ENCODE assay signal across 8 cellular contexts in the genomic region with DNA sequence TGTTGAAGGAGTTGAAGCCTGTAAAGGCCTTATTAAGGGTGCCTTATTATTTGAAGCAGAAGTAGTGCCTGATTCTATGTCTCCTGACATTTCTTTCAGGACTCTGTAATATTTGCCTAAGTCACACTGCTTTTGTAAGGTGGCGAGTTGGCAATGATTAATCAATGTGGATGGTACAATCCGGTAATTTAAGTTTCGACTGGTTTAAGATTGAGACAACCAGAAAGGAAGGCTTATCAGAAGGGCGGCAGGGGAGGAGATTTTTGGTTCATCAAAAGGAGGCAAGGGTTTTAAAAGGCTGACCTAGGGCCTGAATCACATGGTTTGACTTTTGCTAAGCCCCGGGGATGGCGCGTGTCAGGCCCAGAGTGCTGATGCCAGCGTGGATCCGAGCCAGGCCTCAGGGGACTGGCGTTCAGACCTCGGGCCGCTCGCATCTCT. TPM values are rescaled to one million over a fixed set of nuclear protein-coding genes. Genes with fewer than 3 reads are reported as not detected.
A peak's percentile ranks its signal among the peaks of the same experiment; 100 is the strongest.
DNase-seq lines count a peak whose midpoint lies in the region; TF ChIP-seq lines count a peak whose summit lies in the region.

No MANE protein-coding gene starts in this region.

- intact Hi-C loops in esophagus squamous epithelium (cut with DNase I) (no loop called here), prostate gland (cut with DNase I) (loop anchor here (5.0 to 10.0 kb wide), 2 partner anchors 50 to 157 kb away; a partner anchor contains a TSS)

- H3K4me1 ChIP-seq in DOHH2 (ENCODE audit: control insufficient read depth, low read length) (peaks cover 48% of the 10 kb centered on the region), Peyer's patch (peaks cover 0 to 28% (median 10%) of the 10 kb centered on the region in 4 donors), esophagus squamous epithelium (peaks cover 17 to 65% (median 26%) of the 10 kb centered on the region in 3 donors), prostate gland (replicated peaks) (no peaks in the 10 kb centered on the region)

- H3K4me2 ChIP-seq in DOHH2 (ENCODE audit: low read length): peak overlapping the region; percentile 91

- H3K36me3 ChIP-seq in DOHH2 (ENCODE audit: control insufficient read depth, low read length): peaks cover 6% of the 10 kb centered on the region; the same call in 1 of the 2 replicates
- no peaks in the 10 kb centered on the region for H3K36me3 ChIP-seq in Peyer's patch
- no peaks in the 10 kb centered on the region for H3K36me3 ChIP-seq in esophagus squamous epithelium
- no peaks in the 10 kb centered on the region for H3K36me3 ChIP-seq in prostate gland

- H3K9me2 ChIP-seq in DOHH2 (replicated peaks; ENCODE audit: control insufficient read depth, low read length): no peaks in the 10 kb centered on the region

- H3K27me3 ChIP-seq in DOHH2 (ENCODE audit: control insufficient read depth, low read length) (no peaks in the 10 kb centered on the region), Peyer's patch (no peaks in the 10 kb centered on the region), esophagus squamous epithelium (no peaks in the 10 kb centered on the region), prostate gland (replicated peaks; ENCODE audit: insufficient read depth) (no peaks in the 10 kb centered on the region)

- H3F3A ChIP-seq in DOHH2 (ENCODE audit: control insufficient read depth, insufficient read depth): no peaks in the 10 kb centered on the region; the same call in 1 of the 2 replicates

- 15 to 43% methylated on average over 3 to 12 of the region's 13 CpGs for WGBS in esophagus squamous epithelium, 2 donors
- 17% methylated on average over 13 of the region's 13 CpGs for WGBS in prostate gland

- H4K20me1 ChIP-seq in DOHH2 (ENCODE audit: control insufficient read depth, insufficient read depth, low read depth, low read length): 0 out of 2 replicates have a peak, but pooled peaks cover 9% of the 10 kb centered on the region

- TF ChIP-seq POLR2A in Peyer's patch (IDR thresholded peaks at IDR 0.05) (no peak), esophagus squamous epithelium (IDR thresholded peaks at IDR 0.05) (no peak), prostate gland (IDR thresholded peaks at IDR 0.05) (no peak)

- H3K4me3 ChIP-seq in DOHH2 (ENCODE audit: low read length) (peak overlapping the region; percentile 84), Peyer's patch (peak overlapping the region; percentile 60 to 90 (median 74)), esophagus squamous epithelium (peak overlapping the region; percentile 68 to 94 (median 78)), prostate gland (peak overlapping the region; percentile 62 to 82)

- H3K79me2 ChIP-seq in DOHH2 (ENCODE audit: control insufficient read depth, low read length): peaks cover 45% of the 10 kb centered on the region

- peak overlapping the region; percentile 70 for H3K27ac ChIP-seq in DOHH2 (ENCODE audit: low read depth, low read length)
- H3K27ac ChIP-seq in Peyer's patch: peak overlapping the region; percentile 92 to 98 (median 98)
- peak overlapping the region; percentile 94 to 100 (median 99) for H3K27ac ChIP-seq in esophagus squamous epithelium
- H3K27ac ChIP-seq in prostate gland: peak overlapping the region; percentile 96 to 97

- DNase-seq in Peyer's patch (no peak), esophagus squamous epithelium (lab: John Stamatoyannopoulos, UW) (no peak), prostate gland (ENCODE audit: low spot score) (no peak), cerebellar cortex (ENCODE audit: low spot score) (no peak), midbrain (lab: John Stamatoyannopoulos, UW) (no peak), cerebellar nuclear complex (lab: John Stamatoyannopoulos, UW) (no peak)
- no peak for DNase-seq in stimulated activated CD4-positive, alpha-beta T cell treated with anti-CD3 and anti-CD28 coated beads, Interleukin-1b, Interleukin-23, amount 100 ng/mL, for 48 hours

- H3K9me3 ChIP-seq in DOHH2 (ENCODE audit: control insufficient read depth, insufficient read depth, low read length) (no peaks in the 10 kb centered on the region), Peyer's patch (no peaks in the 10 kb centered on the region), esophagus squamous epithelium (no peaks in the 10 kb centered on the region), prostate gland (no peaks in the 10 kb centered on the region)

- TF ChIP-seq CTCF in DOHH2 (IDR thresholded peaks at IDR 0.05; ENCODE audit: low read depth, low read length, poor library complexity, severe bottlenecking) (no peak), Peyer's patch (IDR thresholded peaks at IDR 0.05) (no peak), esophagus squamous epithelium (IDR thresholded peaks at IDR 0.05) (no peak), prostate gland (IDR thresholded peaks at IDR 0.05) (no peak)

RNA-seq across cellular contexts. Expression of a gene that starts 0.8 kb away (rescaled TPM):
- 10 to 100 TPM; 35.0 to 74.3 (median 58.1) TPM for total RNA-seq in Peyer's patch
- 10 to 100 TPM; 17.4 to 70.4 (median 45.8) TPM for total RNA-seq in esophagus squamous epithelium
- total RNA-seq in prostate gland: 100 to 1,000 TPM in 1 of 2 donors, 10 to 100 TPM in 1; 77.3 to 105 TPM

RNA-seq across cellular contexts. Expression of a gene that starts 19.8 kb away (rescaled TPM):
- total RNA-seq in Peyer's patch (not detected), esophagus squamous epithelium (not detected), prostate gland (not detected)

RNA-seq across cellular contexts. Expression of a gene that starts 59.9 kb away (rescaled TPM):
- 10 to 100 TPM; 10.9 to 29.7 (median 17.9) TPM for total RNA-seq in Peyer's patch
- 10 to 100 TPM; 11.1 to 29.2 (median 22.1) TPM for total RNA-seq in esophagus squamous epithelium
- 10 to 100 TPM; 21.6 to 26.9 TPM for total RNA-seq in prostate gland
